ENCODE assay signal across 2 cellular contexts in genomic region chrX:154710309-154710708, GRCh38.
TF ChIP-seq lines count a peak whose summit lies in the region.

No MANE protein-coding gene starts in this region.

TF ChIP-seq in GM23338, 12 proteins besides CTCF, POLR2A, EP300 and RAD21:
- TF ChIP-seq CREB1 (CRISPR knock-in tag; IDR thresholded peaks at IDR 0.05; ENCODE audit: low read depth) (no peak), JUNB (IDR thresholded peaks at IDR 0.05; ENCODE audit: unreplicated experiment) (no peak), ETS1 (IDR thresholded peaks at IDR 0.05) (no peak)

TF ChIP-seq in endothelial cell of umbilical vein, 7 proteins besides CTCF, POLR2A, EP300 and RAD21:
- no peak for TF ChIP-seq MYC (IDR thresholded peaks at IDR 0.05; ENCODE audit: low read depth, low read length)
- no peak for TF ChIP-seq POLR2AphosphoS5 (IDR thresholded peaks at IDR 0.05; ENCODE audit: insufficient read depth, low read depth, low read length)
- TF ChIP-seq JUN (IDR thresholded peaks at IDR 0.05; ENCODE audit: borderline replicate concordance, insufficient read depth, insufficient read length, low read depth), result no peak
- TF ChIP-seq GATA2 (IDR thresholded peaks at IDR 0.05; ENCODE audit: insufficient read depth, insufficient read length, low read depth, low read length), result no peak
- TF ChIP-seq EZH2 (IDR thresholded peaks at IDR 0.05; ENCODE audit: borderline replicate concordance, low read depth, low read length, severe bottlenecking), result no peak
- no peak for TF ChIP-seq MAX (IDR thresholded peaks at IDR 0.05; ENCODE audit: insufficient read depth, insufficient read length)
- TF ChIP-seq FOS (IDR thresholded peaks at IDR 0.05; ENCODE audit: borderline replicate concordance, insufficient read depth, low read length), result no peak
